In the genomic region with DNA sequence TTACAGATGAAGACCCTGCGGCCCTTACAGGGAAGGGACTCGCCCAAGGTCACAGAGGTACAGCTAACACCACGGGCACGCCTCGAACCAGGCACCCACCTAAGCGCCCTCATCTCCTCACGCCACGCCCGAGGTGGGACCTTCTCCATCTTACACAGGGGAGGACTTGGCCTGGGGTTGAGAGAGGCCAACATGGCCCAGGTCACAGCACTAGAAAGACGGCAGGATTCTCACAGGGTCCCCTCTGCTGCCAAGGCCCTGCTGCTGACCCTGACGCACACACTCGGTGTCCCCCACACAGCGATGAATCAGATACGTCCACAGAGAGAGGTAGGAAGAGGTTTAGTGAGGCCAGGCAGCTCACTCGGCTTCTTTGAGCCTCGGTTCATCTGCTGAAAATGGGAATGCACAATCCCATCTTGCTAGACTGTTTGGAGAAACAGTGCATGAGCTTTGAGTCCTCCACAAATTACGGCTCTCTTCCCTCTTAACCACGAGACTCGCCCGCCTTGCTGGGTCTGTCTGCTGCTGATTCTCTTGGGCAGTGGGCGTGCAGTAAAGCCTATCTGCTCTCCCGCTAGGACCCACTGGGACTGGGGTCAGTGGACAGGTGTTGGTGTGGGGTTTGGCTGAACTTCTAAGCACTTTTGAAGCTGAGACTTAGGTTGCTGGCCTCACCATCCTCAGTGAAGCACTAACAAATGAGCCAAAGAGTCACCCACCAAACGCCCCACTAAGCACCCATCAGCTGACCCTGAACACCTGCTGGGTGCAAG, we compare ENCODE assay signal across 25 cellular contexts.
DNase-seq lines count a peak whose midpoint lies in the region; ATAC-seq and TF ChIP-seq lines count a peak whose summit lies in the region.
"Had no signal": no experiment of that assay in that cellular context is flagged by ENCODE, and none has a peak within 500 bp of the region (broad histone marks: within the 10 kb centered on the region; RNA-seq: fewer than 3 reads in every experiment).

No MANE protein-coding gene starts in this region.

- H3K4me1 Mint-ChIP-seq in dendritic cell treated with granulocyte-macrophage colony-stimulating factor and Interleukin-4, amounts not matched to agents 40 ng/mL and 50 ng/mL, for 4 days (ENCODE audit: low read depth), result peaks cover 73% of the 10 kb centered on the region
- peaks cover 11% of the 10 kb centered on the region for H3K4me1 Mint-ChIP-seq in neural crest cell

- TF ChIP-seq CTCF in neural crest cell (conservative IDR thresholded peaks at IDR 0.05) (no peak), omental fat pad (IDR thresholded peaks at IDR 0.05) (no peak)

- H3K9me3 Mint-ChIP-seq in dendritic cell treated with granulocyte-macrophage colony-stimulating factor and Interleukin-4, amounts not matched to agents 40 ng/mL and 50 ng/mL, for 4 days, result no peaks in the 10 kb centered on the region
- no peaks in the 10 kb centered on the region for H3K9me3 Mint-ChIP-seq in neural crest cell
- H3K9me3 Mint-ChIP-seq: activated T-cell treated with anti-CD3 and anti-CD28 coated beads, Interleukin-2, amount 50 U/mL, for 4 hours; CD4-positive, alpha-beta T cell; endodermal cell; IgD-negative memory B cell; nephron progenitor cell had no signal

- no peak overlapping the region for H3K4me3 Mint-ChIP-seq in dendritic cell treated with granulocyte-macrophage colony-stimulating factor and Interleukin-4, amounts not matched to agents 40 ng/mL and 50 ng/mL, for 4 days
- H3K4me3 Mint-ChIP-seq in neural crest cell, result no peak overlapping the region
- H3K4me3 Mint-ChIP-seq: activated CD8-positive, alpha-beta memory T cell treated with anti-CD3 and anti-CD28 coated beads, Interleukin-2, amount 10 ng/mL, durations not matched to agents 7 days and 5 days; activated T-cell treated with anti-CD3 and anti-CD28 coated beads, Interleukin-2, amount 50 U/mL, for 4 hours; CD4-positive, alpha-beta T cell; endodermal cell; IgD-negative memory B cell; nephron progenitor cell had no signal

- ATAC-seq in omental fat pad (ENCODE audit: low FRiP score), result no peak
- ATAC-seq in HG02973 (IDR thresholded peaks at IDR 0.05; ENCODE audit: unreplicated experiment), result no peak
- ATAC-seq in HG03196 (IDR thresholded peaks at IDR 0.05; ENCODE audit: unreplicated experiment), result no peak
- ATAC-seq: activated CD8-positive, alpha-beta memory T cell treated with anti-CD3 and anti-CD28 coated beads, Interleukin-2, amount 10 ng/mL, durations not matched to agents 7 days and 5 days; activated T-cell treated with anti-CD3 and anti-CD28 coated beads, Interleukin-2, amount 50 U/mL, for 4 hours; esophagus mucosa; heart left ventricle; lower lobe of right lung had no signal

- intact Hi-C loops in dendritic cell treated with granulocyte-macrophage colony-stimulating factor and Interleukin-4, amounts not matched to agents 40 ng/mL and 50 ng/mL, for 4 days (cut with micrococcal nuclease), result no loop called here

- peak overlapping the region; percentile 61 for H3K27ac Mint-ChIP-seq in dendritic cell treated with granulocyte-macrophage colony-stimulating factor and Interleukin-4, amounts not matched to agents 40 ng/mL and 50 ng/mL, for 4 days
- peak overlapping the region; percentile 62 for H3K27ac Mint-ChIP-seq in neural crest cell (ENCODE audit: unreplicated experiment)
- H3K27ac Mint-ChIP-seq: CD4-positive, alpha-beta T cell; endodermal cell; nephron progenitor cell had no signal

- peak; percentile 81 for DNase-seq in NCI-H146 (lab: John Stamatoyannopoulos, UW)
- DNase-seq in NCI-H146 treated with DMSO at 0.1 percent for 48 hours (lab: John Stamatoyannopoulos, UW; ENCODE audit: unreplicated experiment), result no peak
- DNase-seq in neural crest cell (ENCODE audit: low read depth, low spot score), result no peak
- DNase-seq in omental fat pad (ENCODE audit: low spot score), result no peak
- no peak for DNase-seq in AG08395 (ENCODE audit: low spot score)
- DNase-seq: activated CD8-positive, alpha-beta memory T cell treated with anti-CD3 and anti-CD28 coated beads, Interleukin-2, amount 10 ng/mL, durations not matched to agents 7 days and 5 days; activated gamma-delta T cell treated with Interleukin-2 at 50 U/mL for 16 hours; activated T-cell treated with anti-CD3 and anti-CD28 coated beads, Interleukin-2, amount 50 U/mL, for 4 hours; CD4-positive, alpha-beta T cell; DND-41; endodermal cell; foreskin fibroblast; GF-D8; MV-4-11; NCI-H446; nephron progenitor cell; RPMI8226; transverse colon had no signal

- H3K27me3 Mint-ChIP-seq in dendritic cell treated with granulocyte-macrophage colony-stimulating factor and Interleukin-4, amounts not matched to agents 40 ng/mL and 50 ng/mL, for 4 days, result peaks cover 9% of the 10 kb centered on the region
- no peaks in the 10 kb centered on the region for H3K27me3 Mint-ChIP-seq in neural crest cell (ENCODE audit: low read depth)
- H3K27me3 Mint-ChIP-seq: activated CD8-positive, alpha-beta memory T cell treated with anti-CD3 and anti-CD28 coated beads, Interleukin-2, amount 10 ng/mL, durations not matched to agents 7 days and 5 days; CD4-positive, alpha-beta T cell; IgD-negative memory B cell had no signal

- H3K36me3 Mint-ChIP-seq in dendritic cell treated with granulocyte-macrophage colony-stimulating factor and Interleukin-4, amounts not matched to agents 40 ng/mL and 50 ng/mL, for 4 days (ENCODE audit: low read depth), result no peaks in the 10 kb centered on the region
- H3K36me3 Mint-ChIP-seq in neural crest cell (ENCODE audit: low read depth), result no peaks in the 10 kb centered on the region
- H3K36me3 Mint-ChIP-seq: activated CD8-positive, alpha-beta memory T cell treated with anti-CD3 and anti-CD28 coated beads, Interleukin-2, amount 10 ng/mL, durations not matched to agents 7 days and 5 days; IgD-negative memory B cell had no signal
